ENCODE assay signal across 20 cellular contexts in the genomic region with DNA sequence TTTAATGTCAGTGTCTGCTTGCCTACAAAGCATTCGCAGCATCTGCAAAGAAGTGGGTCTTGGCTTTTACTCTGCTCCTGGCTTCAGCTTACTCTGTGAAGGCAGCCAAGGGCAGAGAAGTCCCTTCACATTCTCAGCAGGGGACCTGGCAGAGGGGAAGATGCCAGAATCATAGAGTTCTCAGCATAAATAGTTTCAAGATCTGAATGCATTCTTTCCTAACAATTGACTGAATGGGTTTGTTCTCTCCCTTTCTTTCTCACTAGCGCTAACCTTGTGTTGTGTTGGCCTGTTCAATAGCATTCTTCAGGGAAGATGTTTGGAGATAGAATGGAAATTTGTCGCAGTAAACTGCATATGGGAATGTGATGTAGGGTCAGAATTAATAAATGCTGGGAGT.
DNase-seq lines count a peak whose midpoint lies in the region; ATAC-seq and TF ChIP-seq lines count a peak whose summit lies in the region.
"Had no signal": no experiment of that assay in that cellular context is flagged by ENCODE, and none has a peak within 500 bp of the region (broad histone marks: within the 10 kb centered on the region; RNA-seq: fewer than 3 reads in every experiment).

No MANE protein-coding gene starts in this region.

- no peaks in the 10 kb centered on the region for H3K4me1 ChIP-seq in A673 (ENCODE audit: insufficient read depth, low read length, poor library complexity, severe bottlenecking)
- H3K4me1 ChIP-seq in HEK293 (ENCODE audit: control insufficient read depth, insufficient read depth, low read length) = peaks cover 9% of the 10 kb centered on the region; the same call in 1 of the 2 replicates
- H3K4me1 ChIP-seq in iPS-20b (ENCODE audit: insufficient read depth, low read length) = peaks cover 20% of the 10 kb centered on the region
- H3K4me1 ChIP-seq in upper lobe of left lung = peaks cover 0 to 3% (median 0%) of the 10 kb centered on the region in 4 donors
- H3K4me1 ChIP-seq: body of pancreas, right atrium auricular region had no signal

- H3K9ac ChIP-seq in iPS-20b (ENCODE audit: low read depth, low read length) = no peak overlapping the region

- intact Hi-C loops in A673 (cut with micrococcal nuclease; ENCODE audit: unreplicated experiment) (no loop called here), posterior cingulate gyrus (cut with DNase I) (no loop called here)

- H3K27ac ChIP-seq in A673 (ENCODE audit: low read depth, low read length, poor library complexity, severe bottlenecking) (no peak overlapping the region), HEK293 (ENCODE audit: extremely low read depth, low read depth, low read length) (no peak overlapping the region), iPS-20b (ENCODE audit: low read length) (no peak overlapping the region), upper lobe of left lung (no peak overlapping the region)
- H3K27ac ChIP-seq: body of pancreas, neutrophil, right atrium auricular region had no signal

- no peaks in the 10 kb centered on the region for H3K36me3 ChIP-seq in A673 (ENCODE audit: insufficient read depth, low read length, poor library complexity, severe bottlenecking)
- no peaks in the 10 kb centered on the region; a peak in 1 of 3 replicates for H3K36me3 ChIP-seq in HEK293 (ENCODE audit: control insufficient read depth in 2 of 2, insufficient read depth in 1 of 2, low read length in 2 of 2)
- H3K36me3 ChIP-seq in iPS-20b (ENCODE audit: insufficient read depth, low read depth, low read length) = no peaks in the 10 kb centered on the region
- no peaks in the 10 kb centered on the region for H3K36me3 ChIP-seq in upper lobe of left lung
- H3K36me3 ChIP-seq: neutrophil, right atrium auricular region had no signal

- CTCF ChIA-PET in A673 (lab: Charles Lee) = interaction anchor here (1.0 kb wide), 1 partner anchor 231 kb away, joined by 3 read pairs; no protein-coding TSS in a partner anchor
- CTCF ChIA-PET in HEK293 (lab: Yijun Ruan, JAX) = interaction anchor here (0.7 to 0.9 kb wide), 2 partner anchors 13 to 590 kb away, joined by 3 to 4 read pairs; no protein-coding TSS in a partner anchor

- no peak for TF ChIP-seq POLR2A in upper lobe of left lung (IDR thresholded peaks at IDR 0.05)

- H3K27me3 ChIP-seq in A673 (replicated peaks; ENCODE audit: insufficient read depth, low read depth, low read length, poor library complexity) = no peaks in the 10 kb centered on the region
- 0 out of 2 replicates have a peak, but pooled peaks cover 3% of the 10 kb centered on the region for H3K27me3 ChIP-seq in iPS-20b (ENCODE audit: insufficient read depth, low read length)
- no peaks in the 10 kb centered on the region for H3K27me3 ChIP-seq in upper lobe of left lung
- H3K27me3 ChIP-seq: body of pancreas, right atrium auricular region had no signal

- no TSS peak for BruUV-seq in A673 (replicated peaks; lab: Mats Ljungman, UMichigan)

- 72 to 75% methylated on average over 3 of the region's 3 CpGs for WGBS in upper lobe of left lung, 2 donors

- ATAC-seq in upper lobe of left lung (ENCODE audit: low FRiP score in 2 of 2) = no peak
- ATAC-seq: body of pancreas, HepG2 had no signal

- H3K4me3 ChIP-seq in A673 (ENCODE audit: low read depth, low read length, poor library complexity, severe bottlenecking) (no peak overlapping the region), HEK293 (ENCODE audit: low read depth, low read length) (no peak overlapping the region), iPS-20b (ENCODE audit: low read length) (peak overlapping the region; percentile 25; the same call in 1 of the 2 replicates), upper lobe of left lung (no peak overlapping the region)
- H3K4me3 ChIP-seq: body of pancreas, right atrium auricular region had no signal

- TF ChIP-seq CTCF in A673 (conservative IDR thresholded peaks at IDR 0.05; ENCODE audit: low read depth, low read length) (no peak), HEK293 (tag by site-specific recombination; IDR thresholded peaks at IDR 0.05) (no peak), upper lobe of left lung (IDR thresholded peaks at IDR 0.05) (no peak)

- POLR2A ChIA-PET in A673 (lab: Charles Lee; ENCODE audit: low non-redundant PET) = no interaction called here
- POLR2A ChIA-PET in HEK293 (lab: Yijun Ruan, JAX) = no interaction called here

- peak; percentile 41 for DNase-seq in A673 (ENCODE audit: low spot score)
- DNase-seq in cerebellar cortex (ENCODE audit: low spot score) = peak; percentile 79
- DNase-seq in posterior cingulate gyrus = no peak
- no peak for DNase-seq in upper lobe of left lung
- DNase-seq in AG20443 (ENCODE audit: low spot score) = no peak
- no peak for DNase-seq in stimulated activated CD4-positive, alpha-beta T cell treated with anti-CD3 and anti-CD28 coated beads, Interleukin-12 subunit alpha, Interleukin-12 subunit beta, amount 100 ng/mL, for 4 hours
- DNase-seq: activated CD4-positive, alpha-beta T cell treated with anti-CD3 and anti-CD28 coated beads, Interleukin-2, amount 10 ng/mL, durations not matched to agents 7 days and 5 days; activated naive CD4-positive, alpha-beta T cell treated with Interleukin-2 at 50 U/mL for 16 hours; body of pancreas; CD4-positive, alpha-beta T cell; dermis blood vessel endothelial cell; kidney glomerular epithelial cell; NCI-H1694; NK-92 treated with Interleukin-12 subunit alpha and Interleukin-12 subunit beta, amount 100 ng/mL, for 24 hours; SW 1271 had no signal

- no peak for TF ChIP-seq EP300 in upper lobe of left lung (IDR thresholded peaks at IDR 0.05)

- no peaks in the 10 kb centered on the region for H3K9me3 ChIP-seq in A673 (ENCODE audit: low read depth, low read length, poor library complexity, severe bottlenecking)
- H3K9me3 ChIP-seq in HEK293 (ENCODE audit: control insufficient read depth, insufficient read depth, low read depth, low read length) = no peaks in the 10 kb centered on the region
- H3K9me3 ChIP-seq in iPS-20b (ENCODE audit: insufficient read depth, low read depth, low read length) = no peaks in the 10 kb centered on the region
- H3K9me3 ChIP-seq in upper lobe of left lung = no peaks in the 10 kb centered on the region
- H3K9me3 ChIP-seq: body of pancreas, neutrophil, right atrium auricular region had no signal

TF ChIP-seq in HEK293, 187 proteins besides CTCF, POLR2A, EP300 and RAD21:
- TF ChIP-seq ZNF610 (tag by site-specific recombination; IDR thresholded peaks at IDR 0.05; ENCODE audit: borderline replicate concordance) (no peak), ZXDB (tag by site-specific recombination; IDR thresholded peaks at IDR 0.05) (no peak), ZNF843 (tag by site-specific recombination; IDR thresholded peaks at IDR 0.05) (no peak), ZBTB21 (tag by site-specific recombination; IDR thresholded peaks at IDR 0.05) (no peak), GLIS1 (tag by site-specific recombination; IDR thresholded peaks at IDR 0.05) (0 out of 2 replicates have a peak, but pooled peaks have one; percentile 10), ZNF548 (tag by site-specific recombination; IDR thresholded peaks at IDR 0.05) (no peak), ZBTB48 (tag by site-specific recombination; IDR thresholded peaks at IDR 0.05) (no peak), ZNF121 (tag by site-specific recombination; IDR thresholded peaks at IDR 0.05) (no peak), GLIS2 (tag by site-specific recombination; IDR thresholded peaks at IDR 0.05) (no peak), ZNF510 (tag by site-specific recombination; IDR thresholded peaks at IDR 0.05; ENCODE audit: insufficient replicate concordance) (no peak), ZNF10 (tag by site-specific recombination; IDR thresholded peaks at IDR 0.05) (no peak), ZBTB17 (tag by site-specific recombination; IDR thresholded peaks at IDR 0.05) (peak; percentile 68)
- TF ChIP-seq, protein P1, sequence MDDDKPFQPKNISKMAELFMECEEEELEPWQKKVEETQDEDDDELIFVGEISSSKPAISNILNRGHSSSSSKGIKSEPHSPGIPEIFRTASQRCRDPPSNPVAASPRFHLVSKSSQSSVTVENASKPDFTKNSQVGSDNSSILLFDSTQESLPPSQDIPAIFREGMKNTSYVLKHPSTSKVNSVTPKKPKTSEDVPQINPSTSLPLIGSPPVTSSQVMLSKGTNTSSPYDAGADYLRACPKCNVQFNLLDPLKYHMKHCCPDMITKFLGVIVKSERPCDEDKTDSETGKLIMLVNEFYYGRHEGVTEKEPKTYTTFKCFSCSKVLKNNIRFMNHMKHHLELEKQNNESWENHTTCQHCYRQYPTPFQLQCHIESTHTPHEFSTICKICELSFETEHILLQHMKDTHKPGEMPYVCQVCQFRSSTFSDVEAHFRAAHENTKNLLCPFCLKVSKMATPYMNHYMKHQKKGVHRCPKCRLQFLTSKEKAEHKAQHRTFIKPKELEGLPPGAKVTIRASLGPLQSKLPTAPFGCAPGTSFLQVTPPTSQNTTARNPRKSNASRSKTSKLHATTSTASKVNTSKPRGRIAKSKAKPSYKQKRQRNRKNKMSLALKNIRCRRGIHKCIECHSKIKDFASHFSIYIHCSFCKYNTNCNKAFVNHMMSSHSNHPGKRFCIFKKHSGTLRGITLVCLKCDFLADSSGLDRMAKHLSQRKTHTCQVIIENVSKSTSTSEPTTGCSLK (tag by site-specific recombination; IDR thresholded peaks at IDR 0.05) = no peak
TF ChIP-seq in HEK293: peak in this region for 2.

Comparison
In these comparisons a context has a peak if more than half of its experiments do, and no peak if none do; other contexts are left out.
1. DNase-seq: peak in A673 (single experiment) and cerebellar cortex (single experiment); none in posterior cingulate gyrus (0 of 10), upper lobe of left lung (0 of 2), AG20443 (single experiment) and stimulated activated CD4-positive, alpha-beta T cell treated with anti-CD3 and anti-CD28 coated beads, Interleukin-12 subunit alpha, Interleukin-12 subunit beta, amount 100 ng/mL, for 4 hours (single experiment).